ENCODE assay signal across 28 cellular contexts in the genomic region with DNA sequence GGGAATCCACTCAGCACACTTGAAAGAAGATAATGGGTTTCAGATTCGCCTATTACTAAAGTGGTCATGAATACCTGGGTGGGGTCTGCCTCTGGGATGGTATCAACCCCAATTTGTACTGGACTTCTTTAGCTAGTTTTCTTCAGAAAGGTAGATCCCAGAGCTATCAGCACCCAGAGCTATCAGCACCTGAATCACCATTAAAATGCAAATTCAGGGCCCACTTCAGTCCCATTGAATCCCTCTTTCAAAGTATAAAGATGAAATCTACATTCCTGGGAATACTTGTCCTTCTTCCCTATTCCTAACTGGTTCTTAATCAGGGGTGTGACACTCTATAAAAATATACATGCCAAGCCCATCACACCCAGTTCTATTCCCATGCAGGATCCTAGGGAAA.
"Had no signal": no experiment of that assay in that cellular context is flagged by ENCODE, and none has a peak within 500 bp of the region (broad histone marks: within the 10 kb centered on the region; RNA-seq: fewer than 3 reads in every experiment).

No MANE protein-coding gene starts in this region.

- H3K4me3 ChIP-seq: colonic mucosa, gastrocnemius medialis, heart right ventricle, left lung, mucosa of descending colon, pancreas, right lobe of liver, suprapubic skin, transverse colon, upper lobe of right lung, uterus had no signal

- DNase-seq: colonic mucosa; effector CD8-positive, alpha-beta T cell; endodermal cell; foreskin fibroblast; gastrocnemius medialis; heart right ventricle; hippocampal formation; left cardiac atrium; left lung; mesenchymal stem cell; mucosa of descending colon; naive B cell; pancreas; right lobe of liver; small intestine; stimulated activated CD4-positive, alpha-beta T cell treated with anti-CD3 and anti-CD28 coated beads, Interleukin-15, amount 100 ng/mL, for 24 hours; stimulated activated CD4-positive, alpha-beta T cell treated with anti-CD3 and anti-CD28 coated beads, Interleukin-2, amount 100 ng/mL, for 48 hours; stimulated activated CD8-positive, alpha-beta memory T cell treated with anti-CD3 and anti-CD28 coated beads, Interleukin-4, amount 100 ng/mL, for 48 hours; stimulated activated naive CD4-positive, alpha-beta T cell; stimulated activated naive CD8-positive, alpha-beta T cell treated with anti-CD3 and anti-CD28 coated beads, Interleukin-15, amount 100 ng/mL, for 72 hours; transverse colon; upper lobe of right lung; uterus had no signal

- ATAC-seq: esophagus mucosa; gastrocnemius medialis; heart right ventricle; left cardiac atrium; left lung; mucosa of descending colon; natural killer cell treated with Interleukin-12 subunit alpha and Interleukin-12 subunit beta and Interleukin-15 and Interleukin-18, amount 100 ng/mL, for 72 hours; pancreas; right lobe of liver; stimulated activated naive CD8-positive, alpha-beta T cell treated with anti-CD3 and anti-CD28 coated beads, Interleukin-15, amount 100 ng/mL, for 72 hours; upper lobe of right lung had no signal

- H3K4me1 ChIP-seq: colonic mucosa, gastrocnemius medialis, heart right ventricle, left lung, pancreas, right lobe of liver, suprapubic skin, transverse colon, upper lobe of right lung, uterus had no signal

- H3K9me3 ChIP-seq: colonic mucosa, gastrocnemius medialis, mucosa of descending colon, neutrophil, pancreas, right lobe of liver, suprapubic skin, transverse colon, upper lobe of right lung, uterus had no signal

- H3K27me3 ChIP-seq: colonic mucosa, gastrocnemius medialis, heart right ventricle, left lung, neutrophil, pancreas, right lobe of liver, suprapubic skin, transverse colon, upper lobe of right lung, uterus had no signal

- H3K27ac ChIP-seq: colonic mucosa, epithelial cell of prostate, gastrocnemius medialis, heart right ventricle, left lung, neutrophil, pancreas, right lobe of liver, suprapubic skin, transverse colon, upper lobe of right lung, uterus had no signal

- H3K36me3 ChIP-seq: colonic mucosa, gastrocnemius medialis, heart right ventricle, left lung, neutrophil, pancreas, right lobe of liver, suprapubic skin, transverse colon, upper lobe of right lung, uterus had no signal
